23 cellular contexts compared by ENCODE assay signal in the genomic region with DNA sequence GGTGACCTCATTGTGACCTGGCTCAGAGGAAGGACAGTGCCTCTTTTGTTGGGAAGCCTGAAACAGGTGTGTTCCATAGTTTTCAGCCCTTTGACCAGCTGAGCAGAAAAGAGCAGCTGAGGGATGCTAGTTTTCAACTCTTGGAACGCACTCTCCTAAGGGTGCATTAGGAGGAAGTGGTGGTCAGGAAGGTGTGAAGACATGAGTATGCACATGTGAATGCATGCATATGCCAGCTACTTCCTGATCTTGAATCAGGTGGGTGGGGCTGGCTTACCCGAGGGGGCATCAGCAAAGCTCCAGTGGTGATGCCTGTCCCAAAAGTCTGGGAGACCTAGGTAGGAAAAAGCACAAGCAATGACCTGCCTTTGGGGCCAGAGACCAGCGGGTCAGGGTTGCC. TPM values are rescaled to one million over a fixed set of nuclear protein-coding genes. Genes with fewer than 3 reads are reported as not detected.
DNase-seq lines count a peak whose midpoint lies in the region; ATAC-seq and TF ChIP-seq lines count a peak whose summit lies in the region.
"Had no signal": no experiment of that assay in that cellular context is flagged by ENCODE, and none has a peak within 500 bp of the region (broad histone marks: within the 10 kb centered on the region; RNA-seq: fewer than 3 reads in every experiment).

No MANE protein-coding gene starts in this region.

- peak overlapping the region in 3 of 8 donors; percentile 22 to 66 (median 24) for H3K27ac Mint-ChIP-seq in CD8-positive, alpha-beta memory T cell
- no peak overlapping the region for H3K27ac Mint-ChIP-seq in naive thymus-derived CD4-positive, alpha-beta T cell

- no peak overlapping the region for H3K27ac ChIP-seq in CD8-positive, alpha-beta memory T cell (ENCODE audit: low read depth, low read length)
- H3K27ac ChIP-seq in foreskin keratinocyte: no peak overlapping the region
- H3K27ac ChIP-seq in naive thymus-derived CD4-positive, alpha-beta T cell (ENCODE audit: low read depth, low read length): no peak overlapping the region
- H3K27ac ChIP-seq: SJSA1 had no signal

- POLR2A ChIA-PET in CD8-positive, alpha-beta memory T cell (lab: Charles Lee): no interaction called here
- POLR2A ChIA-PET in naive thymus-derived CD4-positive, alpha-beta T cell (lab: Charles Lee): no interaction called here

- H3K4me1 Mint-ChIP-seq in CD8-positive, alpha-beta memory T cell: peaks cover 23 to 28% (median 28%) of the 10 kb centered on the region in 3 donors
- peaks cover 0 to 6% (median 0%) of the 10 kb centered on the region in 7 donors for H3K4me1 Mint-ChIP-seq in naive thymus-derived CD4-positive, alpha-beta T cell

- CTCF ChIA-PET in CD8-positive, alpha-beta memory T cell (lab: Charles Lee): no interaction called here
- CTCF ChIA-PET in naive thymus-derived CD4-positive, alpha-beta T cell (lab: Charles Lee): no interaction called here

- DNase-seq in CD8-positive, alpha-beta memory T cell: peak in 2 of 5 donors; percentile 13 to 46
- DNase-seq in Jurkat, Clone E6-1 (ENCODE audit: low read depth, low spot score): peak; percentile 2
- DNase-seq in foreskin keratinocyte (no peak), BE2C (no peak), cerebellar nuclear complex (lab: John Stamatoyannopoulos, UW) (no peak)
- DNase-seq in naive thymus-derived CD4-positive, alpha-beta T cell: no peak
- no peak for DNase-seq in activated effector memory CD4-positive, alpha-beta T cell treated with anti-CD3 and anti-CD28 coated beads, Interleukin-2, amount 50 U/mL, for 16 hours
- DNase-seq: 8988T, ACHN, GOT3, HCEC 1CT, Karpas-422, NCI-H1092 treated with DMSO at 0.1 percent for 48 hours, NCI-H1436 treated with DMSO at 0.1 percent for 48 hours, NCI-H1930, NCI-H446, NCI-H524 treated with DMSO at 0.1 percent for 48 hours, NCI-H774, Right ventricle myocardium superior, RPMI8226 had no signal

- H3K9me3 Mint-ChIP-seq in CD8-positive, alpha-beta memory T cell: no peaks in the 10 kb centered on the region
- no peaks in the 10 kb centered on the region for H3K9me3 Mint-ChIP-seq in naive thymus-derived CD4-positive, alpha-beta T cell

- H3K36me3 Mint-ChIP-seq in CD8-positive, alpha-beta memory T cell: no peaks in the 10 kb centered on the region
- peaks cover 0 to 4% (median 0%) of the 10 kb centered on the region in 5 donors for H3K36me3 Mint-ChIP-seq in naive thymus-derived CD4-positive, alpha-beta T cell

- H3K27me3 ChIP-seq in CD8-positive, alpha-beta memory T cell (ENCODE audit: insufficient read depth, low read length, poor library complexity, severe bottlenecking): no peaks in the 10 kb centered on the region
- H3K27me3 ChIP-seq in foreskin keratinocyte: no peaks in the 10 kb centered on the region
- H3K27me3 ChIP-seq in naive thymus-derived CD4-positive, alpha-beta T cell (ENCODE audit: control insufficient read depth in 2 of 2, insufficient read depth in 2 of 2, low read length in 2 of 2): no peaks in the 10 kb centered on the region
- H3K27me3 ChIP-seq in BE2C: no peaks in the 10 kb centered on the region
- H3K27me3 ChIP-seq: SJSA1 had no signal

- peaks cover 0 to 3% of the 10 kb centered on the region in 2 donors for H3K27me3 Mint-ChIP-seq in CD8-positive, alpha-beta memory T cell
- H3K27me3 Mint-ChIP-seq in naive thymus-derived CD4-positive, alpha-beta T cell: peaks cover 0 to 5% (median 0%) of the 10 kb centered on the region in 5 donors

- intact Hi-C loops in naive thymus-derived CD4-positive, alpha-beta T cell (cut with micrococcal nuclease): no loop called here

- H3K4me1 ChIP-seq in CD8-positive, alpha-beta memory T cell (ENCODE audit: insufficient read depth, low read length): no peaks in the 10 kb centered on the region
- peaks cover 11% of the 10 kb centered on the region for H3K4me1 ChIP-seq in foreskin keratinocyte
- H3K4me1 ChIP-seq in naive thymus-derived CD4-positive, alpha-beta T cell (ENCODE audit: control insufficient read depth in 2 of 2, insufficient read depth in 2 of 2, low read length in 2 of 2): peaks cover 0 to 15% of the 10 kb centered on the region in 2 donors
- no peaks in the 10 kb centered on the region for H3K4me1 ChIP-seq in BE2C
- H3K4me1 ChIP-seq: SJSA1 had no signal

- no peaks in the 10 kb centered on the region for H3K9me3 ChIP-seq in CD8-positive, alpha-beta memory T cell (ENCODE audit: low read length)
- H3K9me3 ChIP-seq in naive thymus-derived CD4-positive, alpha-beta T cell (ENCODE audit: control insufficient read depth in 2 of 3, low read length in 3 of 3): no peaks in the 10 kb centered on the region
- H3K9me3 ChIP-seq in BE2C: no peaks in the 10 kb centered on the region
- H3K9me3 ChIP-seq: SJSA1 had no signal

- H3K36me3 ChIP-seq in CD8-positive, alpha-beta memory T cell (ENCODE audit: insufficient read depth, low read length): no peaks in the 10 kb centered on the region
- no peaks in the 10 kb centered on the region for H3K36me3 ChIP-seq in naive thymus-derived CD4-positive, alpha-beta T cell (ENCODE audit: control insufficient read depth in 2 of 3, insufficient read depth in 3 of 3, low read length in 3 of 3)
- no peaks in the 10 kb centered on the region for H3K36me3 ChIP-seq in BE2C
- H3K36me3 ChIP-seq: SJSA1 had no signal

- ATAC-seq in foreskin keratinocyte: peak; percentile 34
- ATAC-seq in naive thymus-derived CD4-positive, alpha-beta T cell: peak; percentile 58
- no peak for ATAC-seq in GM19463 (IDR thresholded peaks at IDR 0.05; ENCODE audit: unreplicated experiment)
- ATAC-seq: GM12878 had no signal

- no peak for TF ChIP-seq CTCF in foreskin keratinocyte (conservative IDR thresholded peaks at IDR 0.05)
- TF ChIP-seq CTCF in BE2C (IDR thresholded peaks at IDR 0.05; ENCODE audit: low read depth, low read length): no peak

- peak overlapping the region in 5 of 7 donors; percentile 24 to 76 (median 59) for H3K4me3 Mint-ChIP-seq in CD8-positive, alpha-beta memory T cell
- no peak overlapping the region for H3K4me3 Mint-ChIP-seq in naive thymus-derived CD4-positive, alpha-beta T cell

- no peak overlapping the region for H3K4me3 ChIP-seq in CD8-positive, alpha-beta memory T cell (ENCODE audit: low read length)
- H3K4me3 ChIP-seq in Jurkat, Clone E6-1 (ENCODE audit: low read length): no peak overlapping the region
- H3K4me3 ChIP-seq in naive thymus-derived CD4-positive, alpha-beta T cell (ENCODE audit: low read length): no peak overlapping the region
- H3K4me3 ChIP-seq in BE2C (ENCODE audit: low read depth, low read length): no peak overlapping the region
- H3K4me3 ChIP-seq: GM12878, SJSA1 had no signal

RNA-seq across cellular contexts. Expression of a gene that starts 23.3 kb away (rescaled TPM):
- total RNA-seq in CD8-positive, alpha-beta memory T cell: not detected
- not detected for polyA plus RNA-seq in CD8-positive, alpha-beta memory T cell
- polyA plus RNA-seq in Jurkat, Clone E6-1 (2012; ENCODE audit: insufficient read depth, insufficient read length): 0.92 TPM
- total RNA-seq in foreskin keratinocyte: 0.71 and 1.2 TPM in 2 replicates
- 0.22 and 0.49 TPM in 2 replicates for polyA plus RNA-seq in foreskin keratinocyte
- total RNA-seq in naive thymus-derived CD4-positive, alpha-beta T cell: not detected
- under 1 TPM in 1 of 2 donors, not detected in 1; 0.02 TPM for polyA plus RNA-seq in naive thymus-derived CD4-positive, alpha-beta T cell
- polyA plus RNA-seq in BE2C (2012; ENCODE audit: insufficient read depth, insufficient read length, low read depth): 6.1 TPM
- total RNA-seq: Right ventricle myocardium superior had no signal

Comparison
In these comparisons a context has a peak if more than half of its experiments do, and no peak if none do; other contexts are left out.
1. H3K4me3 Mint-ChIP-seq: peak in CD8-positive, alpha-beta memory T cell (5 of 7); none in naive thymus-derived CD4-positive, alpha-beta T cell (0 of 10).